8 cellular contexts compared by ENCODE assay signal in the genomic region with DNA sequence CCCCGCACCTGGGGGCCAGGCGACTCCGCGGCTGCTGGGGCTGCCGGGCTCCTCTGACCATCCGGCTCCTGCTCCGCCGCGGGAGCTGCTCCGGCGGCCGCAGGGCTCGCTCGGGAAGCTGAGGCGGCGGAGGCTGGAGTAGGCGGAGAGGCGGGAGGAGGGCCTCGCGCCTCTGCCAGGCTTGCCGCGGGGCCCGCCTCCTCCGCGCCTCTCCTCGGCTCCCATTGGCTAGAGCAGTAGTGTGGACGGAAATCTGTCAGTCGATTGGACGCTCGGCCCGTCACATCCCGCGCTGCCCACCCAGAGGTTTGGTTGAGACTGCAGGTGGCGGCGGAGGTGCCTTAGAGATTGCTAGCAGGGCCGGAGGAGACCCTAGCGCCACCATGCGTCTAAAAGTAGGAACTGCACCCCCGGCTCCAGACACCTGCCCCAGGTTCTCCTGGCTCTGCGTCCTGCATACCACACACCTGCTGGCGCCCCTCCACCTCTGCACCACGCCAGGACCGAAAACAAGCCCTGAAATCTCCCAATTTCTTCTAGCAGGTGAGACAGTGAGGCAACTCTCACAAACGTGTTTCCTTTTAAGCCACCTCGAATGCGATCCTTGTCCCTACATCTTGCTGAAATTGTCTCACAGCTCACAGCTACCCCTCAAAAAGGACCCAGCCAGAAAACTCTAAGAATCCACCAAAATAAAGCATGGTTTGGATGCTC. TPM values are rescaled to one million over a fixed set of nuclear protein-coding genes. Genes with fewer than 3 reads are reported as not detected.
A peak's percentile ranks its signal among the peaks of the same experiment; 100 is the strongest.
DNase-seq lines count a peak whose midpoint lies in the region; ATAC-seq and TF ChIP-seq lines count a peak whose summit lies in the region.

A gene (minus strand): TSS at position 152 of the 714 bp plus-strand sequence. CDS start 91 bp downstream, at position 61.

- no peaks in the 10 kb centered on the region for H3K9me3 ChIP-seq in OCI-LY3 (ENCODE audit: insufficient read depth, low read length)
- H3K9me3 ChIP-seq in mucosa of rectum (ENCODE audit: control insufficient read depth in 2 of 2, low read length in 2 of 2), result no peaks in the 10 kb centered on the region

- H3K4me2 ChIP-seq in OCI-LY3 (ENCODE audit: low read length), result peak within 1 kb of the TSS; percentile 91

- peak; percentile 80 for TF ChIP-seq CTCF in OCI-LY3 (IDR thresholded peaks at IDR 0.05; ENCODE audit: low read depth, low read length)
- TF ChIP-seq CTCF in epithelial cell of proximal tubule (conservative IDR thresholded peaks at IDR 0.05; ENCODE audit: low read depth, low read length), result peak; percentile 92

- ATAC-seq in GM21526 (IDR thresholded peaks at IDR 0.05; ENCODE audit: low FRiP score, unreplicated experiment), result peak; percentile 96

- no peaks in the 10 kb centered on the region for H4K20me1 ChIP-seq in OCI-LY3 (ENCODE audit: insufficient read depth, low read length)

- no peak within 1 kb of the TSS for H3K27ac ChIP-seq in OCI-LY3 (ENCODE audit: low read length)
- peak within 1 kb of the TSS in 1 of 2 donors; percentile 54 for H3K27ac ChIP-seq in mucosa of rectum (ENCODE audit: low read depth in 2 of 2, low read length in 2 of 2)

- no peaks in the 10 kb centered on the region for H3K36me3 ChIP-seq in OCI-LY3 (replicated peaks; ENCODE audit: low read depth, low read length)
- H3K36me3 ChIP-seq in mucosa of rectum (ENCODE audit: control insufficient read depth in 2 of 2, insufficient read depth in 2 of 2, low read length in 2 of 2), result no peaks in the 10 kb centered on the region

- DNase-seq in DMS114 treated with DMSO at 0.1 percent for 48 hours (lab: John Stamatoyannopoulos, UW; ENCODE audit: unreplicated experiment) (peak; percentile 95), HuH-7.5 (ENCODE audit: low spot score) (peak; percentile 97), activated T-cell treated with anti-CD3 and anti-CD28 coated beads for 1 hour (ENCODE audit: low read depth) (peak; percentile 94), epithelial cell of proximal tubule (ENCODE audit: low read depth) (peak; percentile 78)
- DNase-seq in stimulated activated CD8-positive, alpha-beta memory T cell treated with anti-CD3 and anti-CD28 coated beads, Interleukin-4, amount 100 ng/mL, for 48 hours, result peak; percentile 98

- H3K9ac ChIP-seq in OCI-LY3 (ENCODE audit: low read length), result peak within 1 kb of the TSS; percentile 76
- H3K9ac ChIP-seq in mucosa of rectum (ENCODE audit: low read depth in 1 of 2, low read length in 2 of 2), result peak within 1 kb of the TSS; percentile 75 to 76

- no peaks in the 10 kb centered on the region for H3K27me3 ChIP-seq in OCI-LY3 (ENCODE audit: low read depth, low read length)
- H3K27me3 ChIP-seq in mucosa of rectum (ENCODE audit: control insufficient read depth in 2 of 2, insufficient read depth in 2 of 2, low read length in 2 of 2), result no peaks in the 10 kb centered on the region

- H2AFZ ChIP-seq in OCI-LY3 (ENCODE audit: low read depth, low read length), result peak within 1 kb of the TSS; percentile 1; the same call in 1 of the 2 replicates

- H3K79me2 ChIP-seq in OCI-LY3 (ENCODE audit: low read length), result peaks cover 3% of the 10 kb centered on the region; the same call in 1 of the 2 replicates

- peaks cover 23% of the 10 kb centered on the region for H3K4me1 ChIP-seq in OCI-LY3 (ENCODE audit: low read length)
- H3K4me1 ChIP-seq in mucosa of rectum (ENCODE audit: control insufficient read depth in 2 of 2, insufficient read depth in 2 of 2, low read length in 2 of 2), result peaks cover 4 to 8% of the 10 kb centered on the region in 2 donors

- peak within 1 kb of the TSS; percentile 83 for H3K4me3 ChIP-seq in OCI-LY3 (ENCODE audit: low read length)
- peak within 1 kb of the TSS; percentile 74 for H3K4me3 ChIP-seq in epithelial cell of proximal tubule (ENCODE audit: low read depth, low read length)
- peak within 1 kb of the TSS; percentile 81 to 85 for H3K4me3 ChIP-seq in mucosa of rectum (ENCODE audit: low read length in 2 of 2)

RNA-seq across cellular contexts. Expression of the gene that starts here (rescaled TPM):
- 2.1 and 4.3 TPM in 2 replicates for total RNA-seq in epithelial cell of proximal tubule
